22 cellular contexts compared by ENCODE assay signal in the genomic region with DNA sequence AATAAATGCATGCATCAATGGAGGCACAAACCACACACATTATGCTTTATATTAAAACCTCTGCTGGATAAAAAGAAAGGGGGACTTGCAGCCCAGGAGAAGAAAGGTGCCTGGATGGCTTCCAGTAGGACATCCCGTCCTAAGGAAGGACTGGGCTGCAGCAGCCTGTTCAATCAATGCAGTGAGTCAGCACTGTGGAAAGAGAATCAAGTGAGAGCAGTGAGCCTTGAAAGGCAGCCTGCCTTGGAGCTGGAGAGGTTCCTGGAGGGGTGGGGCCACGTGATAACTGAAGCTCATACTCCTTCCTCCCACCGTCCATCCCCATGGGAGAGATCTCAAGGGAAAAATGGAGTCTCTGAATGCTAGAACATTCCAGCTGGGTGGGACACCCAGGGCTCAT.
DNase-seq lines count a peak whose midpoint lies in the region; ATAC-seq, FAIRE-seq and TF ChIP-seq lines count a peak whose summit lies in the region.
"Had no signal": no experiment of that assay in that cellular context is flagged by ENCODE, and none has a peak within 500 bp of the region (broad histone marks: within the 10 kb centered on the region; RNA-seq: fewer than 3 reads in every experiment).

No MANE protein-coding gene starts in this region.

- intact Hi-C loops in aorta (cut with DNase I) = no loop called here
- intact Hi-C loops in mammary epithelial cell (cut with micrococcal nuclease) = no loop called here

- H3K4me1 ChIP-seq in aorta (ENCODE audit: control insufficient read depth in 1 of 2, insufficient read depth in 2 of 2, low read length in 2 of 2) (no peaks in the 10 kb centered on the region), mammary epithelial cell (ENCODE audit: insufficient read depth, low read length) (no peaks in the 10 kb centered on the region)

- no peak overlapping the region for H3K9ac ChIP-seq in mammary epithelial cell (ENCODE audit: insufficient read depth, low read length)

- no peak overlapping the region for H3K27ac Mint-ChIP-seq in effector memory CD8-positive, alpha-beta T cell
- H3K27ac Mint-ChIP-seq: B cell; CD8-positive, alpha-beta memory T cell; H9 had no signal

- H3K27me3 ChIP-seq in aorta (ENCODE audit: control insufficient read depth in 1 of 2, insufficient read depth in 2 of 2, low read length in 1 of 2) (no peaks in the 10 kb centered on the region), mammary epithelial cell (ENCODE audit: insufficient read depth, low read length) (no peaks in the 10 kb centered on the region)

- H4K20me1 ChIP-seq in mammary epithelial cell (ENCODE audit: insufficient read depth, low read length) = no peaks in the 10 kb centered on the region

- dilution Hi-C loops in mammary epithelial cell (cut with HindIII; ENCODE audit: low sequenced_read_pairs) = no loop called here

- TF ChIP-seq CTCF in mammary epithelial cell (conservative IDR thresholded peaks at IDR 0.05 in 1 of 2, IDR thresholded peaks at IDR 0.05 in 1 of 2; ENCODE audit: extremely low read depth in 1 of 2, insufficient read depth in 1 of 2, low read depth in 1 of 2, low read length in 2 of 2) = no peak

- H3K36me3 ChIP-seq in aorta (ENCODE audit: control insufficient read depth in 1 of 2, insufficient read depth in 2 of 2, low read length in 1 of 2) (no peaks in the 10 kb centered on the region), mammary epithelial cell (ENCODE audit: insufficient read depth, low read length) (no peaks in the 10 kb centered on the region)

- H3K27ac ChIP-seq in aorta (ENCODE audit: low read depth in 1 of 2, low read length in 2 of 2) = no peak overlapping the region
- H3K27ac ChIP-seq in mammary epithelial cell (ENCODE audit: insufficient read depth, low read depth, low read length) = no peak overlapping the region
- H3K27ac ChIP-seq: 22Rv1, SK-N-MC had no signal

- H3K4me3 ChIP-seq in aorta (ENCODE audit: low read length in 2 of 2) (no peak overlapping the region), mammary epithelial cell (replicated peaks in 1 of 3; ENCODE audit: insufficient read depth in 1 of 3, low read depth in 2 of 3, low read length in 3 of 3) (no peak overlapping the region)
- H3K4me3 ChIP-seq: SK-N-MC had no signal

- H3K27me3 Mint-ChIP-seq in effector memory CD8-positive, alpha-beta T cell = peaks cover 18 to 19% of the 10 kb centered on the region in 2 donors

- peak; percentile 26 for DNase-seq in DMS53 (lab: John Stamatoyannopoulos, UW)
- DNase-seq in DMS53 treated with DMSO at 0.1 percent for 48 hours (lab: John Stamatoyannopoulos, UW; ENCODE audit: unreplicated experiment) = no peak
- peak; percentile 83 for DNase-seq in RCC 7860 (ENCODE audit: low spot score)
- DNase-seq in kidney glomerular epithelial cell (lab: John Stamatoyannopoulos, UW) = peak; percentile 7
- DNase-seq in aorta = peak in 1 of 2 donors; percentile 42
- no peak for DNase-seq in effector memory CD8-positive, alpha-beta T cell
- no peak for DNase-seq in mammary epithelial cell
- DNase-seq in SW480 (ENCODE audit: low spot score) = no peak
- DNase-seq: CD8-positive, alpha-beta memory T cell; DMS79 treated with DMSO at 0.1 percent for 48 hours; H9; IMR-90; NCI-H1048; NCI-H1436; NCI-H1930; NCI-H748 treated with DMSO at 0.1 percent for 48 hours; NK-92 treated with Interleukin-12 subunit alpha and Interleukin-12 subunit beta, amount 100 ng/mL, for 24 hours; Right ventricle myocardium superior had no signal

- WGBS in aorta, 2 donors = 23 to 38% methylated on average over 3 of the region's 3 CpGs
- 23% methylated on average over 3 of the region's 3 CpGs for WGBS in mammary epithelial cell (ENCODE audit: low coverage, missing lambda C conversion rate)

- H3K36me3 Mint-ChIP-seq in effector memory CD8-positive, alpha-beta T cell (ENCODE audit: insufficient read depth) = no peaks in the 10 kb centered on the region

- H3K9me3 ChIP-seq in aorta (ENCODE audit: control insufficient read depth, low read length) (peaks cover 5% of the 10 kb centered on the region), mammary epithelial cell (replicated peaks; ENCODE audit: insufficient read depth, low read length) (no peaks in the 10 kb centered on the region)

- in situ Hi-C loops in mammary epithelial cell (cut with MboI; ENCODE audit: low sequenced_read_pairs in 2 of 2) = no loop called here

- H2AFZ ChIP-seq in mammary epithelial cell (ENCODE audit: low read depth, low read length) = no peak overlapping the region

- FAIRE-seq in RCC 7860 (lab: Jason Lieb, UNC) = peak; percentile 94
- FAIRE-seq: D721Med had no signal

- no peak overlapping the region for H3K4me3 Mint-ChIP-seq in effector memory CD8-positive, alpha-beta T cell
- H3K4me3 Mint-ChIP-seq: B cell; CD8-positive, alpha-beta memory T cell; H9 had no signal

- BruUV-seq in mammary epithelial cell (replicated peaks; lab: Mats Ljungman, UMichigan) = no TSS peak

- H3K79me2 ChIP-seq in mammary epithelial cell (ENCODE audit: insufficient read depth, low read length) = no peaks in the 10 kb centered on the region

- CTCF ChIA-PET in mammary epithelial cell (lab: Charles Lee; ENCODE audit: low non-redundant PET) = no interaction called here

- peak; percentile 55 for ATAC-seq in aorta (ENCODE audit: low FRiP score)
- no peak for ATAC-seq in effector memory CD8-positive, alpha-beta T cell (replicated peaks)

- no peaks in the 10 kb centered on the region for H3K4me1 Mint-ChIP-seq in effector memory CD8-positive, alpha-beta T cell (ENCODE audit: low read depth in 2 of 2)
- H3K4me1 Mint-ChIP-seq: B cell; CD8-positive, alpha-beta memory T cell; H9 had no signal

- H3K4me2 ChIP-seq in mammary epithelial cell (ENCODE audit: insufficient read depth, low read depth, low read length) = no peak overlapping the region

- peaks cover 0 to 2% of the 10 kb centered on the region in 2 donors for H3K9me3 Mint-ChIP-seq in effector memory CD8-positive, alpha-beta T cell

Comparison
In these comparisons a context has a peak if more than half of its experiments do, and no peak if none do; other contexts are left out.
1. DNase-seq: peak in DMS53 (single experiment), RCC 7860 (single experiment) and kidney glomerular epithelial cell (single experiment); none in DMS53 treated with DMSO at 0.1 percent for 48 hours (single experiment), effector memory CD8-positive, alpha-beta T cell (0 of 3), mammary epithelial cell (single experiment) and SW480 (single experiment).